1 cellular context compared by ENCODE assay signal in the genomic region with DNA sequence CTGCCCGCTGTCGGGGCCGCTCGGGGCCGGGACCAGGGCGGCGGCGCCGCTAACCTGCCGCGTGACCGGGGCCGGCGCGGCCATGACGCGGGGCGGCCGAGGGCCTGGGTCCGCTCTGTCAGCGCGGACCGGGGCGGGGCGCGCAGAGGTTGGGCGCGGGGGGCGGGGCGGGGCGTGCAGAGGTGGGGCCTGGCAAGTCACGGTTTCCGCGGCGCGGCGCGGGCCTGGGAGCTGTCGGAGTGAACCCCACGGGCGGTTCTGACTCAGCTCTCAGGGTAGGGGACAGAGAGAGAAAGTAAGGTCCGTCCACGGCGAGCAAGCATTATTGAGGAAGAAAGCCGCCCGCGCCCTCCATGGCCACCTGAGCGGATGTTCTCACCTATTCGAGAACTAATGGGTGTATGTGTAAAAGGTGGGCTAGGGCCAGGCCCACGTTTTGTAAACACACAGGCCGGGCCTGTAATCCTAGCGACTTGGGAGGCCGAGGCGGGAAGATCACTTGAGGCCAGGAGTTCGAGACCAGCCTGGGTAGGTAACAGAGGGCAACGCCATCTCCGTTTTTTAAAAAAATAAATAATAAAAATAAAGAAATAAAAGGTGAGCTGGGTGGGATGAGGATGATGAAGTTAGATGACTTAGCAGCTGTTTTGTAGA.
TF ChIP-seq lines count a peak whose summit lies in the region.

A gene with protein sequence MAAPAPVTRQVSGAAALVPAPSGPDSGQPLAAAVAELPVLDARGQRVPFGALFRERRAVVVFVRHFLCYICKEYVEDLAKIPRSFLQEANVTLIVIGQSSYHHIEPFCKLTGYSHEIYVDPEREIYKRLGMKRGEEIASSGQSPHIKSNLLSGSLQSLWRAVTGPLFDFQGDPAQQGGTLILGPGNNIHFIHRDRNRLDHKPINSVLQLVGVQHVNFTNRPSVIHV (minus strand): TSS at position 120 of the 654 bp plus-strand sequence. CDS start 36 bp downstream, at position 84.

TF ChIP-seq in K562, 482 proteins besides CTCF, POLR2A, EP300 and RAD21 (continued from another document):
- TF ChIP-seq RBM22 (IDR thresholded peaks at IDR 0.05; ENCODE audit: low read depth, low read length, poor library complexity, severe bottlenecking) (no peak), KLF10 (CRISPR knock-in tag; IDR thresholded peaks at IDR 0.05) (no peak), MAFK (IDR thresholded peaks at IDR 0.05; ENCODE audit: low read length) (no peak), DDX20 (tag; IDR thresholded peaks at IDR 0.05; ENCODE audit: low read depth) (no peak), POLR2G (IDR thresholded peaks at IDR 0.05; ENCODE audit: low read depth, low read length) (peak; percentile 5; the same call in 1 of the 2 replicates), TRIM24 (IDR thresholded peaks at IDR 0.05) (0 out of 4 replicates have a peak, but pooled peaks of 1 of the 2 experiments have one; percentile 19), TEAD2 (tag; IDR thresholded peaks at IDR 0.05) (no peak), ZNF431 (CRISPR knock-in tag; IDR thresholded peaks at IDR 0.05) (peak; percentile 99), NCOA2 (IDR thresholded peaks at IDR 0.05; ENCODE audit: partially characterized antibody in 2 of 2) (no peak), NCOA6 (IDR thresholded peaks at IDR 0.05) (no peak), MIER1 (IDR thresholded peaks at IDR 0.05; ENCODE audit: low read depth) (peak; percentile 45; the same call in 1 of the 2 replicates), ZFP1 (CRISPR knock-in tag; IDR thresholded peaks at IDR 0.05) (no peak), SMARCA5 (IDR thresholded peaks at IDR 0.05) (no peak), RUNX1 (IDR thresholded peaks at IDR 0.05; ENCODE audit: low read depth) (no peak), CBX1 (IDR thresholded peaks at IDR 0.05; ENCODE audit: low read depth) (0 out of 2 replicates have a peak, but pooled peaks have one; percentile 17), SP1 (CRISPR knock-in tag; IDR thresholded peaks at IDR 0.05) (0 out of 2 replicates have a peak, but pooled peaks have one; percentile 39), STAT6 (CRISPR knock-in tag; IDR thresholded peaks at IDR 0.05) (0 out of 2 replicates have a peak, but pooled peaks have one; percentile 68), TSHZ1 (CRISPR knock-in tag; IDR thresholded peaks at IDR 0.05) (no peak), ZNF75A (CRISPR knock-in tag; IDR thresholded peaks at IDR 0.05) (no peak), ZNF592 (IDR thresholded peaks at IDR 0.05) (no peak)
- TF ChIP-seq, protein P1, sequence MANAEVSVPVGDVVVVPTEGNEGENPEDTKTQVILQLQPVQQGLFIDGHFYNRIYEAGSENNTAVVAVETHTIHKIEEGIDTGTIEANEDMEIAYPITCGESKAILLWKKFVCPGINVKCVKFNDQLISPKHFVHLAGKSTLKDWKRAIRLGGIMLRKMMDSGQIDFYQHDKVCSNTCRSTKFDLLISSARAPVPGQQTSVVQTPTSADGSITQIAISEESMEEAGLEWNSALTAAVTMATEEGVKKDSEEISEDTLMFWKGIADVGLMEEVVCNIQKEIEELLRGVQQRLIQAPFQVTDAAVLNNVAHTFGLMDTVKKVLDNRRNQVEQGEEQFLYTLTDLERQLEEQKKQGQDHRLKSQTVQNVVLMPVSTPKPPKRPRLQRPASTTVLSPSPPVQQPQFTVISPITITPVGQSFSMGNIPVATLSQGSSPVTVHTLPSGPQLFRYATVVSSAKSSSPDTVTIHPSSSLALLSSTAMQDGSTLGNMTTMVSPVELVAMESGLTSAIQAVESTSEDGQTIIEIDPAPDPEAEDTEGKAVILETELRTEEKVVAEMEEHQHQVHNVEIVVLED (CRISPR knock-in tag; IDR thresholded peaks at IDR 0.05) = no peak
- TF ChIP-seq, protein P2, sequence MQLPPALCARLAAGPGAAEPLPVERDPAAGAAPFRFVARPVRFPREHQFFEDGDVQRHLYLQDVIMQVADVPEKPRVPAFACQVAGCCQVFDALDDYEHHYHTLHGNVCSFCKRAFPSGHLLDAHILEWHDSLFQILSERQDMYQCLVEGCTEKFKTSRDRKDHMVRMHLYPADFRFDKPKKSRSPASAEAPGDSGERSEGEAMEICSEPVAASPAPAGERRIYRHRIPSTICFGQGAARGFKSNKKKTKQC (CRISPR knock-in tag; IDR thresholded peaks at IDR 0.05) = 0 out of 2 replicates have a peak, but pooled peaks have one; percentile 36
